Comparison of ENCODE assay signal across 10 cellular contexts in the genomic region with DNA sequence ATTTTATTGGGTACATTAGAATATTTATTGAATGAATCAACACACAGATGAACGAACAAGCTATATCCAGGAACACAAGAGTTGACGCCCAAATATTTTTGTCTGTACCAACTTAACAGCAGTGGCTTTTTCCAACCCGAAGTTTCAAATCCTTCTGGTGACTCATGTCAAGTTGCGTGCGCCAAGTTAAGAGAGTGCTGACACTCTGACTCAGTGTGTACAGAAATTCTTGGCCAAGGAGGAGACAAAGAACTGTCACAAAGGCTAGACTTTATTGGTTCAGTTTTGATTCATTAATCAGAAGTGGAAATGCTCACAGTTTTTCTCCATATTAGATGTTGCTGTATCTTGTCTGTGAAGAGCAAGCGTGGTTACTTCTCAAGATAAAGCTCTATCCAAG. TPM values are rescaled to one million over a fixed set of nuclear protein-coding genes. Genes with fewer than 3 reads are reported as not detected.
DNase-seq lines count a peak whose midpoint lies in the region; ATAC-seq, FAIRE-seq and TF ChIP-seq lines count a peak whose summit lies in the region.
"Had no signal": no experiment of that assay in that cellular context is flagged by ENCODE, and none has a peak within 500 bp of the region (broad histone marks: within the 10 kb centered on the region; RNA-seq: fewer than 3 reads in every experiment).

No MANE protein-coding gene starts in this region.

- TF ChIP-seq POLR2A in A549 (IDR thresholded peaks at IDR 0.05; ENCODE audit: low read length), result no peak

- peak; percentile 98 for FAIRE-seq in A549 (lab: Jason Lieb, UNC)

- no peaks in the 10 kb centered on the region for H3K36me3 Mint-ChIP-seq in stimulated activated memory B cell treated with anti-CD40 and anti-IgM and Interleukin-4, amounts not matched to agents 10 μg/mL and 1 μg/mL and 100 μg/mL, for 72 hours
- H3K36me3 Mint-ChIP-seq: CD8-positive, alpha-beta memory T cell had no signal

- H3K4me1 ChIP-seq in A549 (peaks cover 69% of the 10 kb centered on the region), lower lobe of right lung (peaks cover 6% of the 10 kb centered on the region)

- H3K4me1 Mint-ChIP-seq in stimulated activated memory B cell treated with anti-CD40 and anti-IgM and Interleukin-4, amounts not matched to agents 10 μg/mL and 1 μg/mL and 100 μg/mL, for 72 hours, result no peaks in the 10 kb centered on the region
- H3K4me1 Mint-ChIP-seq: CD8-positive, alpha-beta memory T cell had no signal

- DNase-seq in A549 (ENCODE audit: low read depth in 1 of 2, low spot score in 1 of 2) (peak; percentile 81 to 85), LHCN-M2 (ENCODE audit: low read depth) (peak; percentile 93), cardiac fibroblast (ENCODE audit: low read depth in 2 of 2) (peak; percentile 91 to 96), lower lobe of right lung (no peak), NCI-H748 treated with DMSO at 0.1 percent for 48 hours (lab: John Stamatoyannopoulos, UW) (no peak), DMS114 treated with DMSO at 0.1 percent for 48 hours (lab: John Stamatoyannopoulos, UW; ENCODE audit: unreplicated experiment) (no peak)
- DNase-seq: CD8-positive, alpha-beta memory T cell; H7 had no signal

- H3K4me3 Mint-ChIP-seq in stimulated activated memory B cell treated with anti-CD40 and anti-IgM and Interleukin-4, amounts not matched to agents 10 μg/mL and 1 μg/mL and 100 μg/mL, for 72 hours, result no peak overlapping the region
- H3K4me3 Mint-ChIP-seq: CD8-positive, alpha-beta memory T cell had no signal

- H3K27me3 ChIP-seq in lower lobe of right lung (ENCODE audit: low read depth), result no peaks in the 10 kb centered on the region

- no peaks in the 10 kb centered on the region for H3K27me3 Mint-ChIP-seq in stimulated activated memory B cell treated with anti-CD40 and anti-IgM and Interleukin-4, amounts not matched to agents 10 μg/mL and 1 μg/mL and 100 μg/mL, for 72 hours

- POLR2A ChIA-PET in A549 (lab: Yijun Ruan, JAX), result interaction anchor here (0.9 to 5.7 kb wide), 4 partner anchors 23 to 112 kb away, joined by 3 to 47 read pairs (median 5); a partner anchor contains a TSS

- no peaks in the 10 kb centered on the region for H3K9me3 Mint-ChIP-seq in stimulated activated memory B cell treated with anti-CD40 and anti-IgM and Interleukin-4, amounts not matched to agents 10 μg/mL and 1 μg/mL and 100 μg/mL, for 72 hours
- H3K9me3 Mint-ChIP-seq: CD8-positive, alpha-beta memory T cell had no signal

- peak in 1 of 2 experiments; percentile 35; a peak in 3 of 5 replicates for TF ChIP-seq RAD21 in A549 (conservative IDR thresholded peaks at IDR 0.05 in 1 of 2, IDR thresholded peaks at IDR 0.05 in 1 of 2)

- peak; percentile 81 to 84 for ATAC-seq in A549
- ATAC-seq in lower lobe of right lung, result peak; percentile 86 to 89
- no peak for ATAC-seq in stimulated activated memory B cell treated with anti-CD40 and anti-IgM and Interleukin-4, amounts not matched to agents 10 μg/mL and 1 μg/mL and 100 μg/mL, for 72 hours
- ATAC-seq in GM21717 (IDR thresholded peaks at IDR 0.05; ENCODE audit: unreplicated experiment), result no peak

- peak overlapping the region; percentile 73 for H3K4me2 ChIP-seq in A549

- intact Hi-C loops in lower lobe of right lung (cut with DNase I), result no loop called here

- no peak for TF ChIP-seq CTCF in A549 (IDR thresholded peaks at IDR 0.05)
- TF ChIP-seq CTCF in cardiac fibroblast (IDR thresholded peaks at IDR 0.05; ENCODE audit: low read depth, low read length), result no peak
- TF ChIP-seq CTCF in lower lobe of right lung (IDR thresholded peaks at IDR 0.05), result no peak

- H3K4me3 ChIP-seq in A549 (no peak overlapping the region), cardiac fibroblast (replicated peaks in 1 of 2; ENCODE audit: low read depth in 2 of 2, low read length in 2 of 2) (no peak overlapping the region), lower lobe of right lung (no peak overlapping the region)

- H3K27ac ChIP-seq in A549 (peak overlapping the region; percentile 72 to 82), lower lobe of right lung (peak overlapping the region; percentile 39)

- H3K27ac Mint-ChIP-seq in stimulated activated memory B cell treated with anti-CD40 and anti-IgM and Interleukin-4, amounts not matched to agents 10 μg/mL and 1 μg/mL and 100 μg/mL, for 72 hours, result no peak overlapping the region

- no peaks in the 10 kb centered on the region for H3K36me3 ChIP-seq in lower lobe of right lung

- CTCF ChIA-PET in A549 (lab: Yijun Ruan, JAX), result interaction anchor here (0.6 to 4.7 kb wide), 10 partner anchors 11 to 399 kb away, joined by 3 to 21 read pairs (median 3); a partner anchor contains a TSS

- peak; percentile 55 to 74; a peak in 2 of 5 replicates for TF ChIP-seq EP300 in A549 (IDR thresholded peaks at IDR 0.05)

- H3K9me3 ChIP-seq in A549 (no peaks in the 10 kb centered on the region), lower lobe of right lung (no peaks in the 10 kb centered on the region)

- 1% methylated on average over 6 of the region's 6 CpGs for WGBS in A549 (ENCODE audit: missing lambda C conversion rate)

TF ChIP-seq in A549, 52 proteins besides CTCF, POLR2A, EP300 and RAD21:
- TF ChIP-seq, protein P1, sequence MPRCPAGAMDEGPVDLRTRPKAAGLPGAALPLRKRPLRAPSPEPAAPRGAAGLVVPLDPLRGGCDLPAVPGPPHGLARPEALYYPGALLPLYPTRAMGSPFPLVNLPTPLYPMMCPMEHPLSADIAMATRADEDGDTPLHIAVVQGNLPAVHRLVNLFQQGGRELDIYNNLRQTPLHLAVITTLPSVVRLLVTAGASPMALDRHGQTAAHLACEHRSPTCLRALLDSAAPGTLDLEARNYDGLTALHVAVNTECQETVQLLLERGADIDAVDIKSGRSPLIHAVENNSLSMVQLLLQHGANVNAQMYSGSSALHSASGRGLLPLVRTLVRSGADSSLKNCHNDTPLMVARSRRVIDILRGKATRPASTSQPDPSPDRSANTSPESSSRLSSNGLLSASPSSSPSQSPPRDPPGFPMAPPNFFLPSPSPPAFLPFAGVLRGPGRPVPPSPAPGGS (IDR thresholded peaks at IDR 0.05), result peak; percentile 64; the same call in 1 of the 3 replicates
- TF ChIP-seq NFE2L2 (conservative IDR thresholded peaks at IDR 0.05; ENCODE audit: low read length) (no peak), MAFK (IDR thresholded peaks at IDR 0.05; ENCODE audit: partially characterized antibody) (no peak), ZSCAN20 (CRISPR knock-in tag; IDR thresholded peaks at IDR 0.05) (no peak), CEBPB (IDR thresholded peaks at IDR 0.05) (peak in 1 of 2 experiments; percentile 77; a peak in 1 of 4 replicates), FOSL2 (IDR thresholded peaks at IDR 0.05) (peak; percentile 96), FOSL2 (CRISPR knock-in tag; IDR thresholded peaks at IDR 0.05) (peak; percentile 99), GATA3 (IDR thresholded peaks at IDR 0.05; ENCODE audit: borderline replicate concordance) (peak; percentile 92), JUN (IDR thresholded peaks at IDR 0.05) (peak; percentile 68 to 80; a peak in 4 of 5 replicates), TP53 (CRISPR knock-in tag; IDR thresholded peaks at IDR 0.05) (no peak), SMC3 (IDR thresholded peaks at IDR 0.05) (0 out of 3 replicates have a peak, but pooled peaks have one; percentile 15), RCOR1 (IDR thresholded peaks at IDR 0.05; ENCODE audit: low read depth, low read length) (no peak), JUNB (IDR thresholded peaks at IDR 0.05) (peak; percentile 95)
- TF ChIP-seq, protein P2, sequence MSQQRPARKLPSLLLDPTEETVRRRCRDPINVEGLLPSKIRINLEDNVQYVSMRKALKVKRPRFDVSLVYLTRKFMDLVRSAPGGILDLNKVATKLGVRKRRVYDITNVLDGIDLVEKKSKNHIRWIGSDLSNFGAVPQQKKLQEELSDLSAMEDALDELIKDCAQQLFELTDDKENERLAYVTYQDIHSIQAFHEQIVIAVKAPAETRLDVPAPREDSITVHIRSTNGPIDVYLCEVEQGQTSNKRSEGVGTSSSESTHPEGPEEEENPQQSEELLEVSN (IDR thresholded peaks at IDR 0.05; ENCODE audit: borderline replicate concordance, low read depth), result no peak
- TF ChIP-seq, protein P3, sequence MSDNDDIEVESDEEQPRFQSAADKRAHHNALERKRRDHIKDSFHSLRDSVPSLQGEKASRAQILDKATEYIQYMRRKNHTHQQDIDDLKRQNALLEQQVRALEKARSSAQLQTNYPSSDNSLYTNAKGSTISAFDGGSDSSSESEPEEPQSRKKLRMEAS (IDR thresholded peaks at IDR 0.05), result peak; percentile 58

RNA-seq across cellular contexts. Expression of a gene that starts 59.6 kb away (rescaled TPM):
- 13.8 and 13.9 TPM in 2 replicates for polyA plus RNA-seq in A549 (2011; rRNA removed)
- 3.2 and 4.0 TPM in 2 replicates for polyA plus RNA-seq in A549 (2012; cell fraction: cytosol; rRNA removed)
- 5.5 and 7.9 TPM in 2 replicates for polyA plus RNA-seq in A549 (2012; cell fraction: nucleus; rRNA removed)
- polyA plus RNA-seq in A549 (2017; fragmentation: RNase III; extraction: RNeasy Plus Mini Kit Qiagen cat#74134 plus additional on column Dnase treatment), result 8.8 to 11.1 TPM (median 10.1 TPM) in 3 replicates
- 27.4 and 34.4 TPM in 2 replicates for polyA minus RNA-seq in A549 (2011; rRNA and poly(A)+ RNA removed)
- total RNA-seq in LHCN-M2 (2014; rRNA removed), result 6.3 and 8.6 TPM in 2 replicates
- 14.1 TPM for polyA plus RNA-seq in LHCN-M2 (2012)
- 21.3 TPM for total RNA-seq in lower lobe of right lung

Comparison
In these comparisons a context has a peak if more than half of its experiments do, and no peak if none do; other contexts are left out.
1. ATAC-seq: peak in A549 (2 of 2) and lower lobe of right lung (2 of 2); none in stimulated activated memory B cell treated with anti-CD40 and anti-IgM and Interleukin-4, amounts not matched to agents 10 μg/mL and 1 μg/mL and 100 μg/mL, for 72 hours (single experiment) and GM21717 (single experiment).
2. DNase-seq: peak in A549 (2 of 2), LHCN-M2 (single experiment) and cardiac fibroblast (2 of 2); none in lower lobe of right lung (single experiment), NCI-H748 treated with DMSO at 0.1 percent for 48 hours (single experiment) and DMS114 treated with DMSO at 0.1 percent for 48 hours (single experiment).